In the genomic region with DNA sequence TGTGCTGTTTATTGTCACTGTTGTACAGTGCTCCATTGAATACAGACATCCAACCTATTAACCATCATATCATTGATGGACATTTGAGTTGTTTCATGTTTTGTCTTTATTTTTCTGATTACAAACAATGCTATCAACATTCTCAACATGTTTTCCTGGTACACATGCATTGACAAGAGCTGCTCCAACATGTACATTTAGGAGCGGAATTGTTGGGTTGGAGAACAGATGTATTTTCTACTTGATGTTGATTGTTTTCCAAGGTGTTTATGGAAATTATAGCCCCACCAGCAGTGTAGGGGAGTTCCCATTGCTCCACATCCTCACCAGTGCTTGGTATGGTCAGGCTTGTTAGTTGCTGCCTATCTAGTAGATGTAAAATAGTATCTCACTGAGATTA, we compare ENCODE assay signal across 26 cellular contexts.
"Had no signal": no experiment of that assay in that cellular context is flagged by ENCODE, and none has a peak within 500 bp of the region (broad histone marks: within the 10 kb centered on the region; RNA-seq: fewer than 3 reads in every experiment).

No MANE protein-coding gene starts in this region.

- H3K4me1 ChIP-seq: stomach, suprapubic skin, testis, thyroid gland, tibial nerve, upper lobe of left lung had no signal

- H3K27ac ChIP-seq: stomach, suprapubic skin, testis, thoracic aorta, thyroid gland, tibial artery, tibial nerve, transverse colon, upper lobe of left lung, upper lobe of right lung, vagina had no signal

- H3K36me3 ChIP-seq: stomach, suprapubic skin, thoracic aorta, thyroid gland, tibial artery, tibial nerve, transverse colon, upper lobe of left lung, upper lobe of right lung, uterus, vagina had no signal

- H3K4me3 ChIP-seq: stomach, suprapubic skin, testis, thoracic aorta, thyroid gland, tibial artery, tibial nerve, transverse colon, upper lobe of left lung, upper lobe of right lung, uterus, vagina had no signal

- H3K9me3 ChIP-seq: stomach, suprapubic skin, testis, thoracic aorta, thyroid gland, tibial artery, tibial nerve, transverse colon, upper lobe of left lung, upper lobe of right lung, uterus, vagina had no signal

- ATAC-seq: stimulated activated effector memory CD8-positive, alpha-beta T cell treated with anti-CD3 and anti-CD28 coated beads, Interleukin-12 subunit alpha, Interleukin-12 subunit beta, amount 100 ng/mL, for 72 hours; stimulated activated memory B cell treated with anti-CD40 and anti-IgM and Interleukin-4, amounts not matched to agents 10 μg/mL and 1 μg/mL and 100 μg/mL, for 72 hours; stimulated activated naive B cell treated with anti-CD40 and anti-IgM and Interleukin-4, amounts not matched to agents 10 μg/mL and 1 μg/mL and 100 μg/mL, for 72 hours; stimulated activated naive CD8-positive, alpha-beta T cell treated with anti-CD3 and anti-CD28 coated beads, Interleukin-15, amount 100 ng/mL, for 72 hours; stimulated activated naive CD8-positive, alpha-beta T cell treated with anti-CD3 and anti-CD28 coated beads, Interleukin-15, Interleukin-2, amounts not matched to agents 100 U/mL and 50 U/mL, for 24 hours; upper lobe of right lung had no signal

- DNase-seq: stimulated activated CD4-positive, alpha-beta T cell treated with anti-CD3 and anti-CD28 coated beads, Interleukin-2, amount 100 ng/mL, for 48 hours; stimulated activated CD4-positive, alpha-beta T cell treated with anti-CD3 and anti-CD28 coated beads, Interleukin-4, amount 100 ng/mL, for 1 hour; stimulated activated CD4-positive, alpha-beta T cell treated with anti-CD3 and anti-CD28 coated beads, Interleukin-4, amount 100 ng/mL, for 24 hours; stimulated activated CD4-positive, alpha-beta T cell treated with anti-CD3 and anti-CD28 coated beads, Interleukin-4, amount 100 ng/mL, for 4 hours; stimulated activated CD8-positive, alpha-beta memory T cell treated with anti-CD3 and anti-CD28 coated beads, Interleukin-4, amount 100 ng/mL, for 48 hours; stimulated activated naive B cell treated with anti-CD40 and anti-IgM and Interleukin-4, amounts not matched to agents 10 μg/mL and 1 μg/mL and 100 μg/mL, for 72 hours; stimulated activated naive CD4-positive, alpha-beta T cell; stimulated activated naive CD4-positive, alpha-beta T cell treated with Interleukin-2 at 50 U/mL for 16 hours; stimulated activated naive CD8-positive, alpha-beta T cell treated with anti-CD3 and anti-CD28 coated beads, Interleukin-15, amount 100 ng/mL, for 72 hours; stimulated activated naive CD8-positive, alpha-beta T cell treated with anti-CD3 and anti-CD28 coated beads, Interleukin-15, Interleukin-2, amounts not matched to agents 100 U/mL and 50 U/mL, for 24 hours; stomach; substantia nigra; testis; thyroid gland; tibial artery; transverse colon; trophoblast cell; upper lobe of left lung; upper lobe of right lung; uterus had no signal

- H3K27me3 ChIP-seq: suprapubic skin, testis, thyroid gland, tibial nerve, transverse colon, upper lobe of left lung, upper lobe of right lung, uterus, vagina had no signal
